In genomic region chr1:27575861-27576331, GRCh38 we compare ENCODE assay signal across 8 cellular contexts. TPM values are rescaled to one million over a fixed set of nuclear protein-coding genes. Genes with fewer than 3 reads are reported as not detected.
A peak's percentile ranks its signal among the peaks of the same experiment; 100 is the strongest.
DNase-seq lines count a peak whose midpoint lies in the region; ATAC-seq and TF ChIP-seq lines count a peak whose summit lies in the region.

No MANE protein-coding gene starts in this region.

- H3K9me3 ChIP-seq in PC-3 (ENCODE audit: low read length), result no peaks in the 10 kb centered on the region

- no peaks in the 10 kb centered on the region for H3K9me2 ChIP-seq in PC-3 (replicated peaks; ENCODE audit: low read length)

- peak overlapping the region in 8 of 10 donors; percentile 14 to 57 (median 34) for H3K4me3 Mint-ChIP-seq in naive thymus-derived CD8-positive, alpha-beta T cell
- no peak overlapping the region for H3K4me3 Mint-ChIP-seq in activated T-helper 1 cell treated with anti-CD3 and anti-CD28 coated beads, Interleukin-12 subunit alpha, Interleukin-12 subunit beta, Interleukin-2, Interleukin-4 antibody, amounts not matched to agents 30 ng/mL and 10 ng/mL and 1 ng/mL, durations not matched to agents 14 hours and 24 hours and 36 hours

- H3K36me3 Mint-ChIP-seq in naive thymus-derived CD8-positive, alpha-beta T cell, result no peaks in the 10 kb centered on the region
- peaks cover 3% of the 10 kb centered on the region for H3K36me3 Mint-ChIP-seq in activated T-helper 1 cell treated with anti-CD3 and anti-CD28 coated beads, Interleukin-12 subunit alpha, Interleukin-12 subunit beta, Interleukin-2, Interleukin-4 antibody, amounts not matched to agents 30 ng/mL and 10 ng/mL and 1 ng/mL, durations not matched to agents 14 hours and 24 hours and 36 hours (ENCODE audit: low read depth)

- POLR2A ChIA-PET in PC-3 (lab: Charles Lee; ENCODE audit: unreplicated experiment), result interaction anchor here (0.5 kb wide), 1 partner anchor 24 kb away, joined by 5 read pairs; no protein-coding TSS in a partner anchor
- POLR2A ChIA-PET in naive thymus-derived CD8-positive, alpha-beta T cell (lab: Charles Lee), result interaction anchor here (0.8 kb wide), 1 partner anchor 56 kb away, joined by 3 read pairs; no protein-coding TSS in a partner anchor

- no peak overlapping the region for H3K27ac Mint-ChIP-seq in naive thymus-derived CD8-positive, alpha-beta T cell
- H3K27ac Mint-ChIP-seq in activated T-helper 1 cell treated with anti-CD3 and anti-CD28 coated beads, Interleukin-12 subunit alpha, Interleukin-12 subunit beta, Interleukin-2, Interleukin-4 antibody, amounts not matched to agents 30 ng/mL and 10 ng/mL and 1 ng/mL, durations not matched to agents 14 hours and 24 hours and 36 hours, result no peak overlapping the region

- no peak overlapping the region; the same call in 1 of the 2 replicates for H3K27ac ChIP-seq in PC-3 (ENCODE audit: low read length)

- peaks cover 75% of the 10 kb centered on the region for H3K79me2 ChIP-seq in PC-3 (ENCODE audit: low read length)

- H3K4me3 ChIP-seq in PC-3 (ENCODE audit: low read length) (peak overlapping the region; percentile 66), fibroblast of pulmonary artery (replicated peaks; ENCODE audit: low read depth, low read length) (peak overlapping the region; percentile 36)

- H3K4me1 Mint-ChIP-seq in naive thymus-derived CD8-positive, alpha-beta T cell, result peaks cover 24 to 57% (median 40%) of the 10 kb centered on the region in 4 donors
- H3K4me1 Mint-ChIP-seq in activated T-helper 1 cell treated with anti-CD3 and anti-CD28 coated beads, Interleukin-12 subunit alpha, Interleukin-12 subunit beta, Interleukin-2, Interleukin-4 antibody, amounts not matched to agents 30 ng/mL and 10 ng/mL and 1 ng/mL, durations not matched to agents 14 hours and 24 hours and 36 hours (ENCODE audit: low read depth), result peaks cover 15% of the 10 kb centered on the region

- peaks cover 21% of the 10 kb centered on the region for H3K4me1 ChIP-seq in PC-3 (ENCODE audit: insufficient read depth, low read length)

- no peaks in the 10 kb centered on the region for H3K27me3 ChIP-seq in PC-3 (ENCODE audit: low read length)

- H3K27me3 Mint-ChIP-seq in naive thymus-derived CD8-positive, alpha-beta T cell, result no peaks in the 10 kb centered on the region
- H3K27me3 Mint-ChIP-seq in activated T-helper 1 cell treated with anti-CD3 and anti-CD28 coated beads, Interleukin-12 subunit alpha, Interleukin-12 subunit beta, Interleukin-2, Interleukin-4 antibody, amounts not matched to agents 30 ng/mL and 10 ng/mL and 1 ng/mL, durations not matched to agents 14 hours and 24 hours and 36 hours (ENCODE audit: insufficient read depth), result peaks cover 27% of the 10 kb centered on the region

- H3K9me3 Mint-ChIP-seq in naive thymus-derived CD8-positive, alpha-beta T cell, result no peaks in the 10 kb centered on the region
- H3K9me3 Mint-ChIP-seq in activated T-helper 1 cell treated with anti-CD3 and anti-CD28 coated beads, Interleukin-12 subunit alpha, Interleukin-12 subunit beta, Interleukin-2, Interleukin-4 antibody, amounts not matched to agents 30 ng/mL and 10 ng/mL and 1 ng/mL, durations not matched to agents 14 hours and 24 hours and 36 hours, result no peaks in the 10 kb centered on the region

- intact Hi-C loops in PC-3 (cut with micrococcal nuclease), result no loop called here
- intact Hi-C loops in activated T-helper 1 cell treated with anti-CD3 and anti-CD28 coated beads, Interleukin-12 subunit alpha, Interleukin-12 subunit beta, Interleukin-2, Interleukin-4 antibody, amounts not matched to agents 30 ng/mL and 10 ng/mL and 1 ng/mL, durations not matched to agents 14 hours and 24 hours and 36 hours (cut with micrococcal nuclease), result loop anchor here (2.0 kb wide), 1 partner anchor 19 kb away; no protein-coding TSS in a partner anchor

- DNase-seq in DMS 273 (lab: John Stamatoyannopoulos, UW; ENCODE audit: unreplicated experiment), result peak; percentile 76
- no peak for DNase-seq in DMS 273 treated with DMSO at 0.1 percent for 48 hours (lab: John Stamatoyannopoulos, UW)
- peak; percentile 51 for DNase-seq in PC-3
- DNase-seq in fibroblast of pulmonary artery (ENCODE audit: low read depth), result peak; percentile 44
- no peak for DNase-seq in naive thymus-derived CD8-positive, alpha-beta T cell
- DNase-seq in activated T-helper 1 cell treated with anti-CD3 and anti-CD28 coated beads, Interleukin-12 subunit alpha, Interleukin-12 subunit beta, Interleukin-2, Interleukin-4 antibody, amounts not matched to agents 30 ng/mL and 10 ng/mL and 1 ng/mL, durations not matched to agents 14 hours and 24 hours and 36 hours (ENCODE audit: low spot score), result no peak
- DNase-seq in NCI-H1092 treated with DMSO at 0.1 percent for 48 hours (lab: John Stamatoyannopoulos, UW), result no peak
- DNase-seq in SKM-1 (lab: John Stamatoyannopoulos, UW; ENCODE audit: unreplicated experiment), result no peak

- peak overlapping the region; percentile 85 for H3K4me2 ChIP-seq in PC-3 (ENCODE audit: low read length)

- H2AFZ ChIP-seq in PC-3 (ENCODE audit: low read length), result peak overlapping the region; percentile 64; the same call in 1 of the 2 replicates

- CTCF ChIA-PET in PC-3 (lab: Charles Lee), result interaction anchor here (0.9 to 1.6 kb wide), 2 partner anchors 17 to 19 kb away, joined by 3 to 11 read pairs; no protein-coding TSS in a partner anchor

- no peaks in the 10 kb centered on the region for H4K20me1 ChIP-seq in PC-3 (ENCODE audit: low read length)

- H3K36me3 ChIP-seq in PC-3 (ENCODE audit: low read depth, low read length), result no peaks in the 10 kb centered on the region

- no TSS peak for BruUV-seq in PC-3 (replicated peaks; lab: Mats Ljungman, UMichigan)

- peak overlapping the region; percentile 47; the same call in 1 of the 2 replicates for H3K9ac ChIP-seq in PC-3 (ENCODE audit: low read length)

- TF ChIP-seq CTCF in PC-3 (conservative IDR thresholded peaks at IDR 0.05; ENCODE audit: low read depth, low read length) (0 out of 2 replicates have a peak, but pooled peaks have one; percentile 25), fibroblast of pulmonary artery (IDR thresholded peaks at IDR 0.05; ENCODE audit: low read length, missing control alignments) (no peak)

- peak; percentile 77 for ATAC-seq in PC-3
- peak in 1 of 2 donors; percentile 33 for ATAC-seq in naive thymus-derived CD8-positive, alpha-beta T cell

- no peaks in the 10 kb centered on the region for H3F3A ChIP-seq in PC-3 (ENCODE audit: low read length, unreplicated experiment)

RNA-seq across cellular contexts. Expression of gene AHDC1, which starts 28.0 kb away (rescaled TPM):
- 15.2 and 20.4 TPM in 2 replicates for total RNA-seq in PC-3 (2014; rRNA removed)
- total RNA-seq in naive thymus-derived CD8-positive, alpha-beta T cell, result 10 to 100 TPM; 19.6 to 24.7 TPM
- 1 to 10 TPM in 2 of 3 donors, under 1 TPM in 1; 0.57 to 2.4 (median 1.0) TPM for polyA plus RNA-seq in naive thymus-derived CD8-positive, alpha-beta T cell
- 33.7 and 33.9 TPM in 2 replicates for total RNA-seq in activated T-helper 1 cell treated with anti-CD3 and anti-CD28 coated beads, Interleukin-12 subunit alpha, Interleukin-12 subunit beta, Interleukin-2, Interleukin-4 antibody, amounts not matched to agents 30 ng/mL and 10 ng/mL and 1 ng/mL, durations not matched to agents 14 hours and 24 hours and 36 hours

RNA-seq across cellular contexts. Expression of gene FGR, which starts 59.1 kb away (rescaled TPM):
- total RNA-seq in PC-3 (2014; rRNA removed), result not detected in 2 replicates
- 1 to 10 TPM; 2.0 to 2.3 TPM for total RNA-seq in naive thymus-derived CD8-positive, alpha-beta T cell
- polyA plus RNA-seq in naive thymus-derived CD8-positive, alpha-beta T cell, result 10 to 100 TPM in 1 of 3 donors, 1 to 10 TPM in 2; 1.8 to 69.5 (median 3.3) TPM
- 0.21 and 0.27 TPM in 2 replicates for total RNA-seq in activated T-helper 1 cell treated with anti-CD3 and anti-CD28 coated beads, Interleukin-12 subunit alpha, Interleukin-12 subunit beta, Interleukin-2, Interleukin-4 antibody, amounts not matched to agents 30 ng/mL and 10 ng/mL and 1 ng/mL, durations not matched to agents 14 hours and 24 hours and 36 hours

Comparison
In these comparisons a context has a peak if more than half of its experiments do, and no peak if none do; other contexts are left out.
1. DNase-seq: peak in DMS 273 (single experiment), PC-3 (single experiment) and fibroblast of pulmonary artery (single experiment); none in DMS 273 treated with DMSO at 0.1 percent for 48 hours (single experiment), naive thymus-derived CD8-positive, alpha-beta T cell (0 of 10), activated T-helper 1 cell treated with anti-CD3 and anti-CD28 coated beads, Interleukin-12 subunit alpha, Interleukin-12 subunit beta, Interleukin-2, Interleukin-4 antibody, amounts not matched to agents 30 ng/mL and 10 ng/mL and 1 ng/mL, durations not matched to agents 14 hours and 24 hours and 36 hours (single experiment), NCI-H1092 treated with DMSO at 0.1 percent for 48 hours (single experiment) and SKM-1 (single experiment).